Comparison of ENCODE assay signal across 25 cellular contexts in genomic region chr11:23398052-23398451, GRCh38.
DNase-seq lines count a peak whose midpoint lies in the region; ATAC-seq and TF ChIP-seq lines count a peak whose summit lies in the region.
"Had no signal": no experiment of that assay in that cellular context is flagged by ENCODE, and none has a peak within 500 bp of the region (broad histone marks: within the 10 kb centered on the region; RNA-seq: fewer than 3 reads in every experiment).

No MANE protein-coding gene starts in this region.

- H3K27ac ChIP-seq in lower lobe of right lung, result no peak overlapping the region
- H3K27ac ChIP-seq: BLaER1 had no signal

- ATAC-seq in lower lobe of right lung, result peak; percentile 59 to 76
- ATAC-seq in HG02759 (IDR thresholded peaks at IDR 0.05; ENCODE audit: unreplicated experiment), result no peak
- ATAC-seq: GM12878, HCT116, K562 had no signal

- intact Hi-C loops in lower lobe of right lung (cut with DNase I), result no loop called here

- no peaks in the 10 kb centered on the region for H3K4me1 ChIP-seq in lower lobe of right lung
- H3K4me1 ChIP-seq: BLaER1 had no signal

- TF ChIP-seq CTCF in lower lobe of right lung (IDR thresholded peaks at IDR 0.05), result no peak

- DNase-seq in DMS53 (lab: John Stamatoyannopoulos, UW) (peak; percentile 74), DMS79 treated with DMSO at 0.1 percent for 48 hours (lab: John Stamatoyannopoulos, UW) (peak; percentile 96), NCI-H510A (lab: John Stamatoyannopoulos, UW) (peak; percentile 44), lower lobe of right lung (no peak), OCI-M1 (lab: John Stamatoyannopoulos, UW) (no peak), T-helper 9 cell (no peak)
- DNase-seq: CD4-positive, CD25-positive, alpha-beta regulatory T cell; DMS153; EL; GDM1; GOT3; Kasumi-1; NCI-H1092 treated with DMSO at 0.1 percent for 48 hours; NCI-H146; NCI-H2029 treated with DMSO at 0.1 percent for 48 hours; NCI-H2171; NCI-H226; NCI-H526 treated with DMSO at 0.1 percent for 48 hours; SK-N-SH; SW 1271 had no signal

- H3K36me3 ChIP-seq in lower lobe of right lung, result no peaks in the 10 kb centered on the region
- H3K36me3 ChIP-seq: BLaER1 had no signal

- no peaks in the 10 kb centered on the region for H3K27me3 ChIP-seq in lower lobe of right lung (ENCODE audit: low read depth)
- H3K27me3 ChIP-seq: BLaER1 had no signal

- no peaks in the 10 kb centered on the region for H3K9me3 ChIP-seq in lower lobe of right lung
- H3K9me3 ChIP-seq: BLaER1, SK-N-SH had no signal

- H3K4me3 ChIP-seq in lower lobe of right lung, result no peak overlapping the region
- H3K4me3 ChIP-seq: BLaER1, GM12878, K562 had no signal

Comparison
In these comparisons a context has a peak if more than half of its experiments do, and no peak if none do; other contexts are left out.
1. DNase-seq: peak in DMS53 (single experiment), DMS79 treated with DMSO at 0.1 percent for 48 hours (single experiment) and NCI-H510A (single experiment); none in lower lobe of right lung (single experiment), OCI-M1 (single experiment) and T-helper 9 cell (single experiment).